Comparison of ENCODE assay signal across 27 cellular contexts in the genomic region with DNA sequence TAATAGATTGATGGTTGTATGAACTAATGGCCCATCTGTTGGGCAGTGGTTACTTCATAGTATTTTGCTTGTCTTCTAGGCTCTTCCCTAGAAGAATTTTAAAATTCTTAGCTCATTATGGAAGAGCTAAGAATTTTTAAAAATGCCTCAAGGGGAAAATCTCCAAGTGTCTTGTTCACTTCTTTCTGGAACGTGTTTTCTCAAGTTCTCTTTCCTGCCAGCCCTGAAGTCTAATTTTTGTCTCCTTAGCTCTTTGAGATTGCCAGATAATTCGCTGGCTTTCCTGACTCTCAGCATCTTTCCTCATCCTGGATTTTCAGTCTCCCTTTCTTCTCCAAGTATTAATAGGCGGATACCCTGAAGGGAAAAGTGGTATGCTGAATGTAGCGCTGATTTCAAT.
"Had no signal": no experiment of that assay in that cellular context is flagged by ENCODE, and none has a peak within 500 bp of the region (broad histone marks: within the 10 kb centered on the region; RNA-seq: fewer than 3 reads in every experiment).

No MANE protein-coding gene starts in this region.

- H3K9me3 ChIP-seq: neutrophil, pancreas, psoas muscle, right lobe of liver, sigmoid colon, stomach, thoracic aorta, thyroid gland, tibial nerve, upper lobe of right lung, uterus had no signal

- H3K27ac Mint-ChIP-seq: natural killer cell; nephron; stimulated activated effector memory CD8-positive, alpha-beta T cell treated with anti-CD3 and anti-CD28 coated beads, Interleukin-12 subunit alpha, Interleukin-12 subunit beta, amount 100 ng/mL, for 72 hours; stimulated activated naive B cell treated with anti-CD40 and anti-IgM and Interleukin-4, amounts not matched to agents 10 μg/mL and 1 μg/mL and 100 μg/mL, for 72 hours; stimulated activated naive CD8-positive, alpha-beta T cell treated with anti-CD3 and anti-CD28 coated beads, Interleukin-15, Interleukin-2, amounts not matched to agents 100 ng/mL and 50 ng/mL, for 24 hours; type B pancreatic cell had no signal

- H3K9me3 Mint-ChIP-seq: natural killer cell; stimulated activated naive B cell treated with anti-CD40 and anti-IgM and Interleukin-4, amounts not matched to agents 10 μg/mL and 1 μg/mL and 100 μg/mL, for 72 hours; stimulated activated naive CD8-positive, alpha-beta T cell treated with anti-CD3 and anti-CD28 coated beads, Interleukin-15, Interleukin-2, amounts not matched to agents 100 ng/mL and 50 ng/mL, for 24 hours; type B pancreatic cell had no signal

- H3K36me3 Mint-ChIP-seq: naive thymus-derived CD4-positive, alpha-beta T cell; natural killer cell; stimulated activated effector memory CD8-positive, alpha-beta T cell treated with anti-CD3 and anti-CD28 coated beads, Interleukin-12 subunit alpha, Interleukin-12 subunit beta, amount 100 ng/mL, for 72 hours; stimulated activated naive B cell treated with anti-CD40 and anti-IgM and Interleukin-4, amounts not matched to agents 10 μg/mL and 1 μg/mL and 100 μg/mL, for 72 hours; type B pancreatic cell had no signal

- H3K4me3 Mint-ChIP-seq: naive thymus-derived CD4-positive, alpha-beta T cell; natural killer cell; nephron; neural crest cell; stimulated activated effector memory CD8-positive, alpha-beta T cell treated with anti-CD3 and anti-CD28 coated beads, Interleukin-12 subunit alpha, Interleukin-12 subunit beta, amount 100 ng/mL, for 72 hours; stimulated activated naive B cell treated with anti-CD40 and anti-IgM and Interleukin-4, amounts not matched to agents 10 μg/mL and 1 μg/mL and 100 μg/mL, for 72 hours; stimulated activated naive CD8-positive, alpha-beta T cell treated with anti-CD3 and anti-CD28 coated beads, Interleukin-15, Interleukin-2, amounts not matched to agents 100 ng/mL and 50 ng/mL, for 24 hours; type B pancreatic cell had no signal

- DNase-seq: naive thymus-derived CD4-positive, alpha-beta T cell; natural killer cell; nucleus accumbens; pancreas; psoas muscle; right cardiac atrium; right lobe of liver; sigmoid colon; small intestine; stimulated activated CD4-positive, alpha-beta T cell treated with anti-CD3 and anti-CD28 coated beads, Interleukin-15, amount 100 ng/mL, for 24 hours; stimulated activated CD4-positive, alpha-beta T cell treated with anti-CD3 and anti-CD28 coated beads, Interleukin-2, amount 100 ng/mL, for 24 hours; stimulated activated CD4-positive, alpha-beta T cell treated with anti-CD3 and anti-CD28 coated beads, Interleukin-2, amount 100 ng/mL, for 48 hours; stimulated activated CD4-positive, alpha-beta T cell treated with anti-CD3 and anti-CD28 coated beads, Interleukin-4, amount 100 ng/mL, for 24 hours; stimulated activated naive B cell treated with anti-CD40 and anti-IgM and Interleukin-4, amounts not matched to agents 10 μg/mL and 1 μg/mL and 100 μg/mL, for 72 hours; stimulated activated naive CD4-positive, alpha-beta T cell treated with Interleukin-2 at 50 U/mL for 16 hours; stomach; thyroid gland; upper lobe of right lung; uterus had no signal

- ATAC-seq: naive thymus-derived CD4-positive, alpha-beta T cell; natural killer cell; pancreas; psoas muscle; right cardiac atrium; right lobe of liver; stimulated activated effector memory CD8-positive, alpha-beta T cell treated with anti-CD3 and anti-CD28 coated beads, Interleukin-12 subunit alpha, Interleukin-12 subunit beta, amount 100 ng/mL, for 72 hours; stimulated activated naive B cell treated with anti-CD40 and anti-IgM and Interleukin-4, amounts not matched to agents 10 μg/mL and 1 μg/mL and 100 μg/mL, for 72 hours; upper lobe of right lung had no signal

- H3K36me3 ChIP-seq: neutrophil, pancreas, right lobe of liver, sigmoid colon, stomach, thoracic aorta, thyroid gland, tibial nerve, upper lobe of right lung, uterus had no signal

- H3K4me3 ChIP-seq: pancreas, psoas muscle, right lobe of liver, sigmoid colon, stomach, thoracic aorta, thyroid gland, tibial nerve, upper lobe of right lung, uterus had no signal

- H3K4me1 ChIP-seq: pancreas, psoas muscle, right lobe of liver, sigmoid colon, tibial nerve, upper lobe of right lung had no signal

- H3K27me3 ChIP-seq: neutrophil, pancreas, right lobe of liver, sigmoid colon, stomach, thyroid gland, tibial nerve, upper lobe of right lung, uterus had no signal

- H3K27me3 Mint-ChIP-seq: naive thymus-derived CD4-positive, alpha-beta T cell; stimulated activated naive B cell treated with anti-CD40 and anti-IgM and Interleukin-4, amounts not matched to agents 10 μg/mL and 1 μg/mL and 100 μg/mL, for 72 hours; stimulated activated naive CD8-positive, alpha-beta T cell treated with anti-CD3 and anti-CD28 coated beads, Interleukin-15, Interleukin-2, amounts not matched to agents 100 ng/mL and 50 ng/mL, for 24 hours; type B pancreatic cell had no signal

- H3K4me1 Mint-ChIP-seq: naive thymus-derived CD4-positive, alpha-beta T cell; natural killer cell; neural crest cell; stimulated activated effector memory CD8-positive, alpha-beta T cell treated with anti-CD3 and anti-CD28 coated beads, Interleukin-12 subunit alpha, Interleukin-12 subunit beta, amount 100 ng/mL, for 72 hours; stimulated activated naive B cell treated with anti-CD40 and anti-IgM and Interleukin-4, amounts not matched to agents 10 μg/mL and 1 μg/mL and 100 μg/mL, for 72 hours had no signal

- H3K27ac ChIP-seq: neutrophil, pancreas, psoas muscle, right lobe of liver, sigmoid colon, stomach, thoracic aorta, thyroid gland, tibial nerve, upper lobe of right lung, uterus had no signal
